Comparison of ENCODE assay signal across 9 cellular contexts in genomic region chr12:24378548-24379011, GRCh38.
DNase-seq lines count a peak whose midpoint lies in the region; ATAC-seq lines count a peak whose summit lies in the region.
"Had no signal": no experiment of that assay in that cellular context is flagged by ENCODE, and none has a peak within 500 bp of the region (broad histone marks: within the 10 kb centered on the region; RNA-seq: fewer than 3 reads in every experiment).

No MANE protein-coding gene starts in this region.

- DNase-seq in NCI-H510A (lab: John Stamatoyannopoulos, UW): peak; percentile 13
- peak; percentile 70 for DNase-seq in left kidney (ENCODE audit: low read depth, low spot score)
- no peak for DNase-seq in hippocampal formation (lab: John Stamatoyannopoulos, UW)
- no peak for DNase-seq in stimulated activated CD4-positive, alpha-beta T cell treated with anti-CD3 and anti-CD28 coated beads, Interleukin-4, amount 100 ng/mL, for 24 hours
- DNase-seq in NCI-H2171 treated with DMSO at 0.1 percent for 48 hours (lab: John Stamatoyannopoulos, UW): no peak
- DNase-seq in glomerular visceral epithelial cell (ENCODE audit: extremely low spot score): no peak
- DNase-seq: stimulated activated CD4-positive, alpha-beta T cell treated with anti-CD3 and anti-CD28 coated beads, Interleukin-15, amount 100 ng/mL, for 24 hours had no signal

- ATAC-seq in GM18520 (IDR thresholded peaks at IDR 0.05; ENCODE audit: unreplicated experiment): peak; percentile 22
- peak; percentile 32 for ATAC-seq in HG02763 (IDR thresholded peaks at IDR 0.05; ENCODE audit: unreplicated experiment)

Comparison
In these comparisons a context has a peak if more than half of its experiments do, and no peak if none do; other contexts are left out.
1. DNase-seq: peak in NCI-H510A (single experiment) and left kidney (single experiment); none in hippocampal formation (0 of 2), stimulated activated CD4-positive, alpha-beta T cell treated with anti-CD3 and anti-CD28 coated beads, Interleukin-4, amount 100 ng/mL, for 24 hours (single experiment), NCI-H2171 treated with DMSO at 0.1 percent for 48 hours (single experiment) and glomerular visceral epithelial cell (single experiment).